ENCODE assay signal across 22 cellular contexts in the genomic region with DNA sequence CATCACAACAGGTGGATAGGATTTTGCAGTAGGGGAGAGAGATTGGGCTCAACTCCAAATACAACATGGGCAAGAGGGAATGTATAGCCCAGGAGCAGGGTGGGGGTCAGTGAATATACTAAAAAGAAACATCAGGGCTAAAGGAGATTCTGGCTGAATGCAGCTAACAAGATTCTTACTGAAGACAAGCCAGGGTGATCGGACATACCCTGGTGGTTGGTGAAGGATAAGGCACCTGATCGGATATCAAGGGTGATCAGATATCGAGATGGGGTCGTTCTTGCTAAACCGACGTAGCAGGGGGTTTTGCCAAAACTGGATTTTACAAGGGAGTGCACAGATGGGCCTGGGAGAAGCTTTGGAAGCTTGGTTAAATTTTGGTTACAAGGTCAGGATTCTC. TPM values are rescaled to one million over a fixed set of nuclear protein-coding genes. Genes with fewer than 3 reads are reported as not detected.
DNase-seq lines count a peak whose midpoint lies in the region; FAIRE-seq and TF ChIP-seq lines count a peak whose summit lies in the region.
"Had no signal": no experiment of that assay in that cellular context is flagged by ENCODE, and none has a peak within 500 bp of the region (broad histone marks: within the 10 kb centered on the region; RNA-seq: fewer than 3 reads in every experiment).

No MANE protein-coding gene starts in this region.

- no peaks in the 10 kb centered on the region for H3K79me2 ChIP-seq in neural progenitor cell (ENCODE audit: low read depth)

- no peak overlapping the region for H3K4me3 Mint-ChIP-seq in activated CD4-positive, alpha-beta T cell treated with anti-CD3 and anti-CD28 coated beads, Interleukin-2, amount 10 ng/mL, durations not matched to agents 24 days and 14 days
- H3K4me3 Mint-ChIP-seq in endodermal cell, result no peak overlapping the region
- H3K4me3 Mint-ChIP-seq in neural progenitor cell, result no peak overlapping the region
- H3K4me3 Mint-ChIP-seq: CD8-positive, alpha-beta memory T cell had no signal

- H3K27me3 ChIP-seq in endodermal cell (ENCODE audit: control insufficient read depth, insufficient read depth, low read length, poor library complexity, severe bottlenecking), result no peaks in the 10 kb centered on the region
- no peaks in the 10 kb centered on the region for H3K27me3 ChIP-seq in neural progenitor cell
- no peaks in the 10 kb centered on the region for H3K27me3 ChIP-seq in small intestine (ENCODE audit: control insufficient read depth in 2 of 2, insufficient read depth in 2 of 2, low read length in 2 of 2)
- H3K27me3 ChIP-seq: BLaER1 had no signal

- peaks cover 2% of the 10 kb centered on the region for H3K27me3 Mint-ChIP-seq in activated CD4-positive, alpha-beta T cell treated with anti-CD3 and anti-CD28 coated beads, Interleukin-2, amount 10 ng/mL, durations not matched to agents 24 days and 14 days
- H3K27me3 Mint-ChIP-seq in endodermal cell (ENCODE audit: insufficient read depth), result no peaks in the 10 kb centered on the region
- peaks cover 7% of the 10 kb centered on the region for H3K27me3 Mint-ChIP-seq in neural progenitor cell (ENCODE audit: insufficient read depth, low read depth)

- H3K36me3 ChIP-seq in endodermal cell (ENCODE audit: control insufficient read depth, insufficient read depth, low read length), result no peaks in the 10 kb centered on the region
- no peaks in the 10 kb centered on the region for H3K36me3 ChIP-seq in neural progenitor cell
- H3K36me3 ChIP-seq in small intestine (ENCODE audit: control insufficient read depth in 2 of 2, insufficient read depth in 2 of 2, low read length in 2 of 2), result no peaks in the 10 kb centered on the region
- H3K36me3 ChIP-seq: BLaER1, HAP-1 had no signal

- H3K4me1 ChIP-seq in endodermal cell (ENCODE audit: control insufficient read depth, insufficient read depth, low read length), result no peaks in the 10 kb centered on the region
- H3K4me1 ChIP-seq in neural progenitor cell, result peaks cover 45% of the 10 kb centered on the region
- H3K4me1 ChIP-seq in small intestine (ENCODE audit: control insufficient read depth in 2 of 2, insufficient read depth in 1 of 2, low read depth in 1 of 2, low read length in 1 of 2), result peaks cover 0 to 3% of the 10 kb centered on the region in 2 donors
- H3K4me1 ChIP-seq: BLaER1 had no signal

- H2AFZ ChIP-seq in neural progenitor cell (replicated peaks), result no peak overlapping the region

- H3K9me3 ChIP-seq in endodermal cell (ENCODE audit: control insufficient read depth, low read length) (no peaks in the 10 kb centered on the region), neural progenitor cell (ENCODE audit: low read depth) (no peaks in the 10 kb centered on the region), small intestine (ENCODE audit: control insufficient read depth, low read depth) (no peaks in the 10 kb centered on the region)
- H3K9me3 ChIP-seq: BLaER1, HAP-1 had no signal

- WGBS in endodermal cell (ENCODE audit: insufficient coverage in 1 of 2, insufficient read length in 1 of 2), 2 experiments, result 92 to 95% methylated on average over 6 of the region's 6 CpGs
- WGBS in small intestine, 3 donors, result 84 to 90% (median 87%) methylated on average over 6 of the region's 6 CpGs

- no peaks in the 10 kb centered on the region for H3K9me3 Mint-ChIP-seq in activated CD4-positive, alpha-beta T cell treated with anti-CD3 and anti-CD28 coated beads, Interleukin-2, amount 10 ng/mL, durations not matched to agents 24 days and 14 days
- no peaks in the 10 kb centered on the region for H3K9me3 Mint-ChIP-seq in endodermal cell
- no peaks in the 10 kb centered on the region for H3K9me3 Mint-ChIP-seq in neural progenitor cell
- H3K9me3 Mint-ChIP-seq: CD8-positive, alpha-beta memory T cell had no signal

- H3K4me2 ChIP-seq in neural progenitor cell, result no peak overlapping the region
- H3K4me2 ChIP-seq: BLaER1 had no signal

- DNase-seq in activated CD4-positive, alpha-beta T cell treated with anti-CD3 and anti-CD28 coated beads, Interleukin-2, amount 10 ng/mL, durations not matched to agents 24 days and 14 days, result peak; percentile 39
- DNase-seq in activated CD4-positive, alpha-beta T cell treated with anti-CD3 and anti-CD28 coated beads for 1 hour, result no peak
- DNase-seq in endodermal cell, result no peak
- DNase-seq in neural progenitor cell (ENCODE audit: low spot score), result no peak
- no peak for DNase-seq in stimulated activated CD4-positive, alpha-beta T cell treated with anti-CD3 and anti-CD28 coated beads, Interleukin-4, amount 100 ng/mL, for 4 hours
- no peak for DNase-seq in small intestine
- DNase-seq in kidney glomerular epithelial cell (lab: John Stamatoyannopoulos, UW), result no peak
- DNase-seq: CD8-positive, alpha-beta memory T cell; DMS79 treated with DMSO at 0.1 percent for 48 hours; MM.1S; NCI-H1092; NCI-H1436 treated with DMSO at 0.1 percent for 48 hours; NCI-H2029; NCI-H446; NCI-H526 treated with DMSO at 0.1 percent for 48 hours had no signal

- TF ChIP-seq CTCF in endodermal cell (conservative IDR thresholded peaks at IDR 0.05) (peak; percentile 61), neural progenitor cell (IDR thresholded peaks at IDR 0.05) (peak; percentile 26)

- no peak for FAIRE-seq in small intestine (lab: Jason Lieb, UNC)
- FAIRE-seq: D721Med, RCC 7860 had no signal

- intact Hi-C loops in activated CD4-positive, alpha-beta T cell treated with anti-CD3 and anti-CD28 coated beads, Interleukin-2, amount 10 ng/mL, durations not matched to agents 24 days and 14 days (cut with micrococcal nuclease), result no loop called here

- H3K9ac ChIP-seq in endodermal cell (ENCODE audit: extremely low read depth, low read length, poor library complexity, severe bottlenecking), result no peak overlapping the region
- H3K9ac ChIP-seq in neural progenitor cell, result no peak overlapping the region
- H3K9ac ChIP-seq: BLaER1 had no signal

- H4K20me1 ChIP-seq in neural progenitor cell (ENCODE audit: low read depth), result peaks cover 9% of the 10 kb centered on the region
- H4K20me1 ChIP-seq: BLaER1 had no signal

- no peaks in the 10 kb centered on the region for H3K36me3 Mint-ChIP-seq in activated CD4-positive, alpha-beta T cell treated with anti-CD3 and anti-CD28 coated beads, Interleukin-2, amount 10 ng/mL, durations not matched to agents 24 days and 14 days (ENCODE audit: low read depth)
- H3K36me3 Mint-ChIP-seq in endodermal cell (ENCODE audit: low read depth), result no peaks in the 10 kb centered on the region
- no peaks in the 10 kb centered on the region for H3K36me3 Mint-ChIP-seq in neural progenitor cell
- H3K36me3 Mint-ChIP-seq: CD8-positive, alpha-beta memory T cell had no signal

- H3K27ac Mint-ChIP-seq in activated CD4-positive, alpha-beta T cell treated with anti-CD3 and anti-CD28 coated beads, Interleukin-2, amount 10 ng/mL, durations not matched to agents 24 days and 14 days, result no peak overlapping the region
- H3K27ac Mint-ChIP-seq in endodermal cell (no peak overlapping the region), neural progenitor cell (no peak overlapping the region)

- no peaks in the 10 kb centered on the region for H3K4me1 Mint-ChIP-seq in activated CD4-positive, alpha-beta T cell treated with anti-CD3 and anti-CD28 coated beads, Interleukin-2, amount 10 ng/mL, durations not matched to agents 24 days and 14 days
- H3K4me1 Mint-ChIP-seq in endodermal cell, result peaks cover 9% of the 10 kb centered on the region
- peaks cover 30% of the 10 kb centered on the region for H3K4me1 Mint-ChIP-seq in neural progenitor cell
- H3K4me1 Mint-ChIP-seq: CD8-positive, alpha-beta memory T cell had no signal

- H3K27ac ChIP-seq in endodermal cell (ENCODE audit: low read depth, low read length) (no peak overlapping the region), neural progenitor cell (no peak overlapping the region), small intestine (ENCODE audit: low read depth in 1 of 2, low read length in 1 of 2) (no peak overlapping the region)
- H3K27ac ChIP-seq: BLaER1 had no signal

- H3F3A ChIP-seq in neural progenitor cell (ENCODE audit: low read depth), result peaks cover 29% of the 10 kb centered on the region

- H3K4me3 ChIP-seq in endodermal cell (ENCODE audit: low read length) (no peak overlapping the region), neural progenitor cell (no peak overlapping the region), small intestine (ENCODE audit: low read depth in 1 of 2, low read length in 2 of 2) (no peak overlapping the region)
- H3K4me3 ChIP-seq: BLaER1, HAP-1 had no signal

RNA-seq across cellular contexts. Expression of a gene that starts 34.4 kb away (rescaled TPM):
- not detected in 2 replicates for total RNA-seq in activated CD4-positive, alpha-beta T cell treated with anti-CD3 and anti-CD28 coated beads, Interleukin-2, amount 10 ng/mL, durations not matched to agents 24 days and 14 days
- total RNA-seq in endodermal cell (1 to 10 TPM; 5.2 to 7.2 TPM), neural progenitor cell (ENCODE audit: low replicate concordance) (5.2 and 5.5 TPM in 2 replicates)
- polyA plus RNA-seq in endodermal cell (2013, experiment 1 of 2), result 5.9 TPM
- 5.3 TPM for polyA plus RNA-seq in endodermal cell (2013, experiment 2 of 2)
- polyA plus RNA-seq in small intestine, result 1 to 10 TPM; 1.1 to 1.8 (median 1.6) TPM
- total RNA-seq: A172; CD8-positive, alpha-beta memory T cell; G401; LHCN-M2 had no signal
- polyA plus RNA-seq: CD8-positive, alpha-beta memory T cell had no signal
